Comparison of ENCODE assay signal across 17 cellular contexts in genomic region chr5:16570121-16570815, GRCh38. TPM values are rescaled to one million over a fixed set of nuclear protein-coding genes. Genes with fewer than 3 reads are reported as not detected.
DNase-seq lines count a peak whose midpoint lies in the region; ATAC-seq, FAIRE-seq and TF ChIP-seq lines count a peak whose summit lies in the region.
"Had no signal": no experiment of that assay in that cellular context is flagged by ENCODE, and none has a peak within 500 bp of the region (broad histone marks: within the 10 kb centered on the region; RNA-seq: fewer than 3 reads in every experiment).

No MANE protein-coding gene starts in this region.

- H3K79me2 ChIP-seq in PC-3 (ENCODE audit: low read length) = no peaks in the 10 kb centered on the region

- peak; percentile 77 for DNase-seq in ELR (ENCODE audit: low read depth)
- DNase-seq in PC-3 = peak; percentile 36
- peak; percentile 39 for DNase-seq in epithelial cell of esophagus (ENCODE audit: low read depth)
- peak; percentile 21 for DNase-seq in skeletal muscle cell (ENCODE audit: low read depth)
- no peak for DNase-seq in RCC 7860 (ENCODE audit: low spot score)
- DNase-seq: activated CD4-positive, alpha-beta memory T cell treated with anti-CD3 and anti-CD28 coated beads for 36 hours; activated naive CD4-positive, alpha-beta T cell treated with anti-CD3 and anti-CD28 coated beads, Interleukin-2, amount 10 ng/mL, durations not matched to agents 7 days and 5 days; activated T-cell treated with anti-CD3 and anti-CD28 coated beads, Interleukin-2, amount 50 U/mL, for 1 hour; effector CD8-positive, alpha-beta T cell; NCI-H1436 treated with DMSO at 0.1 percent for 48 hours; stimulated activated CD4-positive, alpha-beta T cell treated with anti-CD3 and anti-CD28 coated beads, Interleukin-2, amount 100 ng/mL, for 48 hours; T-cell had no signal

- H3K9ac ChIP-seq in PC-3 (ENCODE audit: low read length) = no peak overlapping the region

- H3K9me2 ChIP-seq in PC-3 (replicated peaks; ENCODE audit: low read length) = no peaks in the 10 kb centered on the region

- H2AFZ ChIP-seq in PC-3 (ENCODE audit: low read length) = no peak overlapping the region

- H3K4me2 ChIP-seq in PC-3 (ENCODE audit: low read length) = no peak overlapping the region

- intact Hi-C loops in PC-3 (cut with micrococcal nuclease) = no loop called here

- BruUV-seq in PC-3 (replicated peaks; lab: Mats Ljungman, UMichigan) = no TSS peak

- 0 out of 2 replicates have a peak, but pooled peaks cover 4% of the 10 kb centered on the region for H3K27me3 ChIP-seq in PC-3 (ENCODE audit: low read length)

- no peak overlapping the region for H3K4me3 ChIP-seq in PC-3 (ENCODE audit: low read length)
- H3K4me3 ChIP-seq in epithelial cell of esophagus (ENCODE audit: low read length) = no peak overlapping the region
- H3K4me3 ChIP-seq in skeletal muscle cell (ENCODE audit: low read depth, low read length) = no peak overlapping the region

- H3K4me1 ChIP-seq in PC-3 (ENCODE audit: insufficient read depth, low read length) = peaks cover 13% of the 10 kb centered on the region

- no peaks in the 10 kb centered on the region for H3K9me3 ChIP-seq in PC-3 (ENCODE audit: low read length)

- CTCF ChIA-PET in PC-3 (lab: Charles Lee) = no interaction called here

- ATAC-seq in PC-3 = no peak
- ATAC-seq in HG03196 (IDR thresholded peaks at IDR 0.05; ENCODE audit: unreplicated experiment) = no peak
- ATAC-seq in HG03521 (IDR thresholded peaks at IDR 0.05; ENCODE audit: unreplicated experiment) = no peak
- ATAC-seq: HCT116, T-cell had no signal

- no peak for FAIRE-seq in RCC 7860 (lab: Jason Lieb, UNC)
- FAIRE-seq: frontal cortex had no signal

- H3F3A ChIP-seq in PC-3 (ENCODE audit: low read length, unreplicated experiment) = peaks cover 4% of the 10 kb centered on the region

- no peak for TF ChIP-seq CTCF in PC-3 (conservative IDR thresholded peaks at IDR 0.05; ENCODE audit: low read depth, low read length)
- no peak for TF ChIP-seq CTCF in epithelial cell of esophagus (IDR thresholded peaks at IDR 0.05; ENCODE audit: insufficient read depth, low read depth, low read length, missing control alignments)

- H4K20me1 ChIP-seq in PC-3 (ENCODE audit: low read length) = no peaks in the 10 kb centered on the region

- H3K27ac ChIP-seq in PC-3 (ENCODE audit: low read length) = no peak overlapping the region
- H3K27ac ChIP-seq: VCaP had no signal

- H3K36me3 ChIP-seq in PC-3 (ENCODE audit: low read depth, low read length) = no peaks in the 10 kb centered on the region

- POLR2A ChIA-PET in PC-3 (lab: Charles Lee; ENCODE audit: unreplicated experiment) = no interaction called here

RNA-seq across cellular contexts. Expression of gene RETREG1, which starts 46.5 kb away (rescaled TPM):
- total RNA-seq in PC-3 (2014; rRNA removed) = 1.7 and 8.5 TPM in 2 replicates
